Comparison of ENCODE assay signal across 8 cellular contexts in genomic region chr15:45588199-45588910, GRCh38. TPM values are rescaled to one million over a fixed set of nuclear protein-coding genes. Genes with fewer than 3 reads are reported as not detected.
DNase-seq lines count a peak whose midpoint lies in the region; TF ChIP-seq lines count a peak whose summit lies in the region.

No MANE protein-coding gene starts in this region.

- peak overlapping the region; percentile 93 for H3K4me3 ChIP-seq in mesodermal cell (ENCODE audit: extremely low read depth, insufficient read depth, low read length, poor library complexity, severe bottlenecking)

- no peak for TF ChIP-seq CTCF in 22Rv1 (IDR thresholded peaks at IDR 0.05)
- no peak for TF ChIP-seq CTCF in MCF 10A (IDR thresholded peaks at IDR 0.05; ENCODE audit: unreplicated experiment)

- no peaks in the 10 kb centered on the region for H3K9me3 Mint-ChIP-seq in MCF 10A (ENCODE audit: unreplicated experiment)

- CTCF ChIA-PET in MCF 10A (lab: Yijun Ruan, JAX) = interaction anchor here (0.6 to 4.8 kb wide), 15 partner anchors 9 to 425 kb away, joined by 3 to 35 read pairs (median 4); partner anchors contain the start of gene SQOR

- intact Hi-C loops in MCF 10A (cut with micrococcal nuclease) = no loop called here

- peaks cover 14% of the 10 kb centered on the region for H3K36me3 Mint-ChIP-seq in MCF 10A (ENCODE audit: insufficient read depth, unreplicated experiment)

- peaks cover 16% of the 10 kb centered on the region for H3K4me1 ChIP-seq in mesodermal cell (ENCODE audit: control insufficient read depth, insufficient read depth, low read length, poor library complexity, severe bottlenecking)

- H3K9me3 ChIP-seq in mesodermal cell (ENCODE audit: control insufficient read depth, low read length) = no peaks in the 10 kb centered on the region

- H3K4me1 Mint-ChIP-seq in MCF 10A (ENCODE audit: insufficient read depth, unreplicated experiment) = peaks cover 16% of the 10 kb centered on the region

- peak overlapping the region; percentile 83 for H3K27ac ChIP-seq in 22Rv1
- peak overlapping the region; percentile 99 for H3K27ac ChIP-seq in mesodermal cell (ENCODE audit: low read depth, low read length, severe bottlenecking)

- POLR2A ChIA-PET in MCF 10A (lab: Yijun Ruan, JAX) = interaction anchor here (0.7 to 4.1 kb wide), 32 partner anchors 9 to 1301 kb away, joined by 3 to 51 read pairs (median 4); partner anchors contain the start of gene SQOR

- DNase-seq in HT-29 (ENCODE audit: low spot score) = peak; percentile 28
- DNase-seq in MCF 10A (ENCODE audit: unreplicated experiment) = peak; percentile 16
- DNase-seq in NCI-H1048 (lab: John Stamatoyannopoulos, UW) = no peak
- no peak for DNase-seq in hypothalamus (lab: John Stamatoyannopoulos, UW)
- no peak for DNase-seq in AG08396 (ENCODE audit: low spot score)
- DNase-seq in GM03348 (ENCODE audit: low spot score) = no peak

- peak overlapping the region; percentile 73 for H3K4me3 Mint-ChIP-seq in MCF 10A (ENCODE audit: unreplicated experiment)

- peak overlapping the region; percentile 100 for H3K27ac Mint-ChIP-seq in MCF 10A (ENCODE audit: low read depth, unreplicated experiment)

- H3K27me3 Mint-ChIP-seq in MCF 10A (ENCODE audit: insufficient read depth, unreplicated experiment) = no peaks in the 10 kb centered on the region

- BruUV-seq in MCF 10A (replicated peaks; lab: Mats Ljungman, UMichigan) = no TSS peak

- 75 to 80% methylated on average over 3 of the region's 6 CpGs for WGBS in mesodermal cell (ENCODE audit: insufficient coverage in 2 of 2), 2 experiments

- peaks cover 20% of the 10 kb centered on the region for H3K36me3 ChIP-seq in mesodermal cell (ENCODE audit: control insufficient read depth, insufficient read depth, low read length)

RNA-seq across cellular contexts. Expression of gene BLOC1S6, which starts 1.2 kb away (rescaled TPM):
- total RNA-seq in HT-29 (2014; rRNA removed; shearing (Covaris generic)) = 18.5 and 25.4 TPM in 2 replicates
- total RNA-seq in MCF 10A (2022) = 54.6 and 68.5 TPM in 2 replicates
- 36.9 TPM for polyA plus RNA-seq in mesodermal cell (2013, experiment 1 of 2)
- polyA plus RNA-seq in mesodermal cell (2013, experiment 2 of 2) = 39.1 TPM

RNA-seq across cellular contexts. Expression of gene SQOR, which starts 46.5 kb away (rescaled TPM):
- total RNA-seq in HT-29 (2014; rRNA removed; shearing (Covaris generic)) = 14.5 and 20.2 TPM in 2 replicates
- total RNA-seq in MCF 10A (2022) = 49.8 and 75.0 TPM in 2 replicates
- polyA plus RNA-seq in mesodermal cell (2013, experiment 1 of 2) = 0.59 TPM
- polyA plus RNA-seq in mesodermal cell (2013, experiment 2 of 2) = 0.66 TPM

Comparison
In these comparisons a context has a peak if more than half of its experiments do, and no peak if none do; other contexts are left out.
1. DNase-seq: peak in HT-29 (single experiment) and MCF 10A (single experiment); none in NCI-H1048 (single experiment), hypothalamus (0 of 51), AG08396 (single experiment) and GM03348 (single experiment).